In genomic region chr7:2431260-2431867, GRCh38 we compare ENCODE assay signal across 8 cellular contexts. TPM values are rescaled to one million over a fixed set of nuclear protein-coding genes. Genes with fewer than 3 reads are reported as not detected.
DNase-seq lines count a peak whose midpoint lies in the region; ATAC-seq and TF ChIP-seq lines count a peak whose summit lies in the region.

No MANE protein-coding gene starts in this region.

- H3K36me3 ChIP-seq in heart right ventricle (peaks cover 0 to 45% (median 20%) of the 10 kb centered on the region in 9 donors), thoracic aorta (peaks cover 18% of the 10 kb centered on the region)

- WGBS in heart right ventricle, 2 donors: 84% methylated on average over 3 of the region's 3 CpGs

- H3K4me3 ChIP-seq in heart right ventricle: no peak overlapping the region
- H3K4me3 ChIP-seq in fibroblast of villous mesenchyme (ENCODE audit: low read depth, low read length): no peak overlapping the region
- H3K4me3 ChIP-seq in thoracic aorta: no peak overlapping the region

- H3K9me3 ChIP-seq in heart right ventricle: peaks cover 0 to 18% (median 5%) of the 10 kb centered on the region in 11 donors
- no peaks in the 10 kb centered on the region for H3K9me3 ChIP-seq in thoracic aorta

- TF ChIP-seq CTCF in heart right ventricle (IDR thresholded peaks at IDR 0.05) (peak in 6 of 9 donors; percentile 11 to 62 (median 26)), fibroblast of villous mesenchyme (IDR thresholded peaks at IDR 0.05; ENCODE audit: insufficient read depth, low read depth, low read length) (peak; percentile 74), thoracic aorta (IDR thresholded peaks at IDR 0.05) (peak; percentile 8)

- intact Hi-C loops in heart right ventricle (cut with DNase I) (no loop called here), left cardiac atrium (cut with DNase I) (no loop called here)

- H3K4me1 ChIP-seq in heart right ventricle (peaks cover 0 to 7% (median 0%) of the 10 kb centered on the region in 9 donors), thoracic aorta (ENCODE audit: control insufficient read depth in 1 of 2, low read depth in 2 of 2) (no peaks in the 10 kb centered on the region)

- DNase-seq in heart right ventricle (no peak), left cardiac atrium (no peak), fibroblast of villous mesenchyme (ENCODE audit: low read depth) (peak; percentile 23), thoracic aorta (ENCODE audit: low spot score) (no peak), mesenteric fat pad (ENCODE audit: low spot score) (no peak), A172 (ENCODE audit: low spot score) (no peak), NCI-H1092 (lab: John Stamatoyannopoulos, UW) (no peak)
- DNase-seq in activated CD4-positive, alpha-beta T cell treated with anti-CD3 and anti-CD28 coated beads for 48 hours: peak; percentile 64

- ATAC-seq in heart right ventricle (no peak), left cardiac atrium (no peak), thoracic aorta (ENCODE audit: insufficient number of reproducible peaks, low FRiP score, low read depth) (no peak)

- H3K27ac ChIP-seq in heart right ventricle (no peak overlapping the region), thoracic aorta (no peak overlapping the region)

- no peaks in the 10 kb centered on the region for H3K27me3 ChIP-seq in heart right ventricle
- H3K27me3 ChIP-seq in thoracic aorta (replicated peaks; ENCODE audit: insufficient read depth): no peaks in the 10 kb centered on the region

RNA-seq across cellular contexts. Expression of gene CHST12, which starts 28.0 kb away (rescaled TPM):
- total RNA-seq in heart right ventricle (10 to 100 TPM; 12.4 to 17.2 (median 14.0) TPM), left cardiac atrium (10 to 100 TPM; 18.4 to 19.8 TPM), fibroblast of villous mesenchyme (2.6 and 3.5 TPM in 2 replicates), thoracic aorta (10 to 100 TPM; 18.7 to 19.1 TPM), mesenteric fat pad (19.2 TPM)
- polyA plus RNA-seq in heart right ventricle: 10 to 100 TPM; 13.9 to 15.2 TPM
- 9.8 and 17.3 TPM in 2 replicates for total RNA-seq in A172 (2014; rRNA removed; shearing (Covaris generic))

RNA-seq across cellular contexts. Expression of gene GRIFIN, which starts 44.8 kb away (rescaled TPM):
- total RNA-seq in heart right ventricle (not detected), left cardiac atrium (not detected), fibroblast of villous mesenchyme (not detected in 2 replicates), thoracic aorta (not detected), mesenteric fat pad (not detected)
- polyA plus RNA-seq in heart right ventricle: not detected
- total RNA-seq in A172 (2014; rRNA removed; shearing (Covaris generic)): not detected in 2 replicates

Comparison
In these comparisons a context has a peak if more than half of its experiments do, and no peak if none do; other contexts are left out.
1. DNase-seq: peak in activated CD4-positive, alpha-beta T cell treated with anti-CD3 and anti-CD28 coated beads for 48 hours (single experiment) and fibroblast of villous mesenchyme (single experiment); none in heart right ventricle (0 of 2), left cardiac atrium (single experiment), thoracic aorta (single experiment), mesenteric fat pad (single experiment), A172 (single experiment) and NCI-H1092 (single experiment).
2. CTCF ChIP-seq: peak in every context shown above with its lines; median percentile 74 in fibroblast of villous mesenchyme; 26 in heart right ventricle; 8 in thoracic aorta.